1 cellular context compared by ENCODE assay signal in the genomic region with DNA sequence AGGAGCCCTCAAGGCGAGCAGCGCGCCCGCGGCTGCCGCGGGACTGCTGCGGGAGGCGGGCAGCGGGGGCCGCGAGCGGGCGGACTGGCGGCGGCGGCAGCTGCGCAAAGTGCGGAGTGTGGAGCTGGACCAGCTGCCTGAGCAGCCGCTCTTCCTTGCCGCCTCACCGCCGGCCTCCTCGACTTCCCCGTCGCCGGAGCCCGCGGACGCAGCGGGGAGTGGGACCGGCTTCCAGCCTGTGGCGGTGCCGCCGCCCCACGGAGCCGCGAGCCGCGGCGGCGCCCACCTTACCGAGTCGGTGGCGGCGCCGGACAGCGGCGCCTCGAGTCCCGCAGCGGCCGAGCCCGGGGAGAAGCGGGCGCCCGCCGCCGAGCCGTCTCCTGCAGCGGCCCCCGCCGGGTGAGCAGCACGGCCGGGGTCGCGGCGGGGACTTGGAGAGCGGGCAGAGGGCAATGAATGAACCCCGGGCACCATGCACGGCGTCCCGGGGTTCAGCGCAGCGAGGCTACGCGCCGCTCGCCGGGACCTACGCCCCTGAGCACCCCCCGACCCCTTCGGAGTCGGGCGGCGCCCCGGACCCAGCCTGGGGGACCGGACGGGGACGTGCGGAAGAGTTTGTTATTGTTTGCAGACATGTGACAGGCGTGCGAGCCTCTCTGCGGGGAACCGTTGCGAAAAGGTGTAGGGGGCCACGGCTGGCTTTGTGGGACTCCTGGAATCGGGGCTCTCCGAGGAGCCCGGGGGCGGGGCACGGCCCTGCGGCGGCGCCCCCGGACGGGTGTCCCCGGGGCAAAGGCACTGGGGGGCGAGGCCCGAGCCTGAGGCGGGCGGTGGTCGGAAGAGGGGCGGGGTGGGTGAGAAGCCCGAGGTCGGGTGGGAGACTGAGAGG.
TF ChIP-seq lines count a peak whose summit lies in the region.

No MANE protein-coding gene starts in this region.

TF ChIP-seq in HEK293, 187 proteins besides CTCF, POLR2A, EP300 and RAD21 (continued from another document):
- TF ChIP-seq INSM2 (tag by site-specific recombination; IDR thresholded peaks at IDR 0.05) = no peak
- no peak for TF ChIP-seq ZNF654 (tag by site-specific recombination; IDR thresholded peaks at IDR 0.05; ENCODE audit: low read depth)
- TF ChIP-seq ZBTB8A (tag by site-specific recombination; IDR thresholded peaks at IDR 0.05) = no peak
